1 cellular context compared by ENCODE assay signal in genomic region chr6:83430606-83431544, GRCh38.
A peak's percentile ranks its signal among the peaks of the same experiment; 100 is the strongest.
TF ChIP-seq lines count a peak whose summit lies in the region.

TSS of gene ME1 (minus strand) at chr6:83431051. CDS start at chr6:83430954, 97 bp downstream.

TF ChIP-seq in HEK293, 187 proteins besides CTCF, POLR2A, EP300 and RAD21 (continued from another document):
- TF ChIP-seq HOXA7 (CRISPR knock-in tag; IDR thresholded peaks at IDR 0.05; ENCODE audit: borderline replicate concordance) (0 out of 2 replicates have a peak, but pooled peaks have one; percentile 69), ZNF76 (tag by site-specific recombination; IDR thresholded peaks at IDR 0.05; ENCODE audit: borderline replicate concordance, low read depth) (peak; percentile 20; the same call in 1 of the 2 replicates), ZNF155 (tag by site-specific recombination; IDR thresholded peaks at IDR 0.05) (no peak), ZNF335 (tag by site-specific recombination; conservative IDR thresholded peaks at IDR 0.05) (peak; percentile 85), ZNF184 (tag by site-specific recombination; IDR thresholded peaks at IDR 0.05) (peak; percentile 72; the same call in 1 of the 2 replicates), ZNF121 (tag by site-specific recombination; IDR thresholded peaks at IDR 0.05) (no peak), PATZ1 (tag by site-specific recombination; IDR thresholded peaks at IDR 0.05) (peak; percentile 96), ZNF274 (IDR thresholded peaks at IDR 0.05; ENCODE audit: low read length) (no peak), ZNF274 (tag by site-specific recombination; IDR thresholded peaks at IDR 0.05; ENCODE audit: borderline replicate concordance) (no peak), ZXDB (tag by site-specific recombination; IDR thresholded peaks at IDR 0.05) (peak; percentile 79), ZFHX2 (tag by site-specific recombination; conservative IDR thresholded peaks at IDR 0.05) (peak; percentile 99), ZNF2 (tag by site-specific recombination; IDR thresholded peaks at IDR 0.05) (no peak; the same call in 1 of the 2 replicates), GLIS1 (tag by site-specific recombination; IDR thresholded peaks at IDR 0.05) (peak; percentile 84), ZBTB8A (tag by site-specific recombination; IDR thresholded peaks at IDR 0.05) (peak; percentile 94), ZBTB11 (tag by site-specific recombination; conservative IDR thresholded peaks at IDR 0.05; ENCODE audit: low read depth) (no peak), ZNF449 (tag by site-specific recombination; IDR thresholded peaks at IDR 0.05) (0 out of 2 replicates have a peak, but pooled peaks have one; percentile 13), INSM2 (tag by site-specific recombination; IDR thresholded peaks at IDR 0.05) (peak; percentile 29; the same call in 1 of the 2 replicates), GLIS2 (tag by site-specific recombination; IDR thresholded peaks at IDR 0.05) (peak; percentile 99), ZNF843 (tag by site-specific recombination; IDR thresholded peaks at IDR 0.05) (peak; percentile 26; the same call in 1 of the 2 replicates), ZNF561 (tag by site-specific recombination; IDR thresholded peaks at IDR 0.05; ENCODE audit: borderline replicate concordance) (0 out of 2 replicates have a peak, but pooled peaks have one; percentile 52), SP7 (tag by site-specific recombination; IDR thresholded peaks at IDR 0.05) (peak; percentile 86), ZNF707 (tag by site-specific recombination; IDR thresholded peaks at IDR 0.05) (no peak), TRIM28 (IDR thresholded peaks at IDR 0.05; ENCODE audit: borderline replicate concordance, low read length) (no peak), PRDM1 (tag by site-specific recombination; IDR thresholded peaks at IDR 0.05) (no peak), ZNF521 (tag by site-specific recombination; IDR thresholded peaks at IDR 0.05) (no peak), ZNF202 (tag by site-specific recombination; IDR thresholded peaks at IDR 0.05; ENCODE audit: borderline replicate concordance) (no peak), ZNF660 (tag by site-specific recombination; IDR thresholded peaks at IDR 0.05) (peak; percentile 86), BCL11A (tag by site-specific recombination; IDR thresholded peaks at IDR 0.05; ENCODE audit: low read depth) (peak; percentile 16; the same call in 1 of the 2 replicates), SALL2 (tag by site-specific recombination; IDR thresholded peaks at IDR 0.05; ENCODE audit: borderline replicate concordance) (no peak)
- TF ChIP-seq, protein P1, sequence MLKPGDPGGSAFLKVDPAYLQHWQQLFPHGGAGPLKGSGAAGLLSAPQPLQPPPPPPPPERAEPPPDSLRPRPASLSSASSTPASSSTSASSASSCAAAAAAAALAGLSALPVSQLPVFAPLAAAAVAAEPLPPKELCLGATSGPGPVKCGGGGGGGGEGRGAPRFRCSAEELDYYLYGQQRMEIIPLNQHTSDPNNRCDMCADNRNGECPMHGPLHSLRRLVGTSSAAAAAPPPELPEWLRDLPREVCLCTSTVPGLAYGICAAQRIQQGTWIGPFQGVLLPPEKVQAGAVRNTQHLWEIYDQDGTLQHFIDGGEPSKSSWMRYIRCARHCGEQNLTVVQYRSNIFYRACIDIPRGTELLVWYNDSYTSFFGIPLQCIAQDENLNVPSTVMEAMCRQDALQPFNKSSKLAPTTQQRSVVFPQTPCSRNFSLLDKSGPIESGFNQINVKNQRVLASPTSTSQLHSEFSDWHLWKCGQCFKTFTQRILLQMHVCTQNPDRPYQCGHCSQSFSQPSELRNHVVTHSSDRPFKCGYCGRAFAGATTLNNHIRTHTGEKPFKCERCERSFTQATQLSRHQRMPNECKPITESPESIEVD (tag by site-specific recombination; IDR thresholded peaks at IDR 0.05) = peak; percentile 27; the same call in 1 of the 2 replicates
- TF ChIP-seq, protein P2, sequence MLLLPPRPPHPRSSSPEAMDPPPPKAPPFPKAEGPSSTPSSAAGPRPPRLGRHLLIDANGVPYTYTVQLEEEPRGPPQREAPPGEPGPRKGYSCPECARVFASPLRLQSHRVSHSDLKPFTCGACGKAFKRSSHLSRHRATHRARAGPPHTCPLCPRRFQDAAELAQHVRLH (tag by site-specific recombination; IDR thresholded peaks at IDR 0.05) = no peak
- TF ChIP-seq, protein P3, sequence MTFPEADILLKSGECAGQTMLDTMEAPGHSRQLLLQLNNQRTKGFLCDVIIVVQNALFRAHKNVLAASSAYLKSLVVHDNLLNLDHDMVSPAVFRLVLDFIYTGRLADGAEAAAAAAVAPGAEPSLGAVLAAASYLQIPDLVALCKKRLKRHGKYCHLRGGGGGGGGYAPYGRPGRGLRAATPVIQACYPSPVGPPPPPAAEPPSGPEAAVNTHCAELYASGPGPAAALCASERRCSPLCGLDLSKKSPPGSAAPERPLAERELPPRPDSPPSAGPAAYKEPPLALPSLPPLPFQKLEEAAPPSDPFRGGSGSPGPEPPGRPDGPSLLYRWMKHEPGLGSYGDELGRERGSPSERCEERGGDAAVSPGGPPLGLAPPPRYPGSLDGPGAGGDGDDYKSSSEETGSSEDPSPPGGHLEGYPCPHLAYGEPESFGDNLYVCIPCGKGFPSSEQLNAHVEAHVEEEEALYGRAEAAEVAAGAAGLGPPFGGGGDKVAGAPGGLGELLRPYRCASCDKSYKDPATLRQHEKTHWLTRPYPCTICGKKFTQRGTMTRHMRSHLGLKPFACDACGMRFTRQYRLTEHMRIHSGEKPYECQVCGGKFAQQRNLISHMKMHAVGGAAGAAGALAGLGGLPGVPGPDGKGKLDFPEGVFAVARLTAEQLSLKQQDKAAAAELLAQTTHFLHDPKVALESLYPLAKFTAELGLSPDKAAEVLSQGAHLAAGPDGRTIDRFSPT (tag by site-specific recombination; IDR thresholded peaks at IDR 0.05) = peak; percentile 79
- TF ChIP-seq, protein P4, sequence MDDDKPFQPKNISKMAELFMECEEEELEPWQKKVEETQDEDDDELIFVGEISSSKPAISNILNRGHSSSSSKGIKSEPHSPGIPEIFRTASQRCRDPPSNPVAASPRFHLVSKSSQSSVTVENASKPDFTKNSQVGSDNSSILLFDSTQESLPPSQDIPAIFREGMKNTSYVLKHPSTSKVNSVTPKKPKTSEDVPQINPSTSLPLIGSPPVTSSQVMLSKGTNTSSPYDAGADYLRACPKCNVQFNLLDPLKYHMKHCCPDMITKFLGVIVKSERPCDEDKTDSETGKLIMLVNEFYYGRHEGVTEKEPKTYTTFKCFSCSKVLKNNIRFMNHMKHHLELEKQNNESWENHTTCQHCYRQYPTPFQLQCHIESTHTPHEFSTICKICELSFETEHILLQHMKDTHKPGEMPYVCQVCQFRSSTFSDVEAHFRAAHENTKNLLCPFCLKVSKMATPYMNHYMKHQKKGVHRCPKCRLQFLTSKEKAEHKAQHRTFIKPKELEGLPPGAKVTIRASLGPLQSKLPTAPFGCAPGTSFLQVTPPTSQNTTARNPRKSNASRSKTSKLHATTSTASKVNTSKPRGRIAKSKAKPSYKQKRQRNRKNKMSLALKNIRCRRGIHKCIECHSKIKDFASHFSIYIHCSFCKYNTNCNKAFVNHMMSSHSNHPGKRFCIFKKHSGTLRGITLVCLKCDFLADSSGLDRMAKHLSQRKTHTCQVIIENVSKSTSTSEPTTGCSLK (tag by site-specific recombination; IDR thresholded peaks at IDR 0.05) = no peak
- TF ChIP-seq, protein P5, sequence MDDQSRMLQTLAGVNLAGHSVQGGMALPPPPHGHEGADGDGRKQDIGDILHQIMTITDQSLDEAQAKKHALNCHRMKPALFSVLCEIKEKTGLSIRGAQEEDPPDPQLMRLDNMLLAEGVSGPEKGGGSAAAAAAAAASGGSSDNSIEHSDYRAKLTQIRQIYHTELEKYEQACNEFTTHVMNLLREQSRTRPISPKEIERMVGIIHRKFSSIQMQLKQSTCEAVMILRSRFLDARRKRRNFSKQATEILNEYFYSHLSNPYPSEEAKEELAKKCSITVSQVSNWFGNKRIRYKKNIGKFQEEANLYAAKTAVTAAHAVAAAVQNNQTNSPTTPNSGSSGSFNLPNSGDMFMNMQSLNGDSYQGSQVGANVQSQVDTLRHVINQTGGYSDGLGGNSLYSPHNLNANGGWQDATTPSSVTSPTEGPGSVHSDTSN (CRISPR knock-in tag; IDR thresholded peaks at IDR 0.05) = peak; percentile 44; the same call in 1 of the 2 replicates
TF ChIP-seq in HEK293: peak in this region for 70.
